8 cellular contexts compared by ENCODE assay signal in the genomic region with DNA sequence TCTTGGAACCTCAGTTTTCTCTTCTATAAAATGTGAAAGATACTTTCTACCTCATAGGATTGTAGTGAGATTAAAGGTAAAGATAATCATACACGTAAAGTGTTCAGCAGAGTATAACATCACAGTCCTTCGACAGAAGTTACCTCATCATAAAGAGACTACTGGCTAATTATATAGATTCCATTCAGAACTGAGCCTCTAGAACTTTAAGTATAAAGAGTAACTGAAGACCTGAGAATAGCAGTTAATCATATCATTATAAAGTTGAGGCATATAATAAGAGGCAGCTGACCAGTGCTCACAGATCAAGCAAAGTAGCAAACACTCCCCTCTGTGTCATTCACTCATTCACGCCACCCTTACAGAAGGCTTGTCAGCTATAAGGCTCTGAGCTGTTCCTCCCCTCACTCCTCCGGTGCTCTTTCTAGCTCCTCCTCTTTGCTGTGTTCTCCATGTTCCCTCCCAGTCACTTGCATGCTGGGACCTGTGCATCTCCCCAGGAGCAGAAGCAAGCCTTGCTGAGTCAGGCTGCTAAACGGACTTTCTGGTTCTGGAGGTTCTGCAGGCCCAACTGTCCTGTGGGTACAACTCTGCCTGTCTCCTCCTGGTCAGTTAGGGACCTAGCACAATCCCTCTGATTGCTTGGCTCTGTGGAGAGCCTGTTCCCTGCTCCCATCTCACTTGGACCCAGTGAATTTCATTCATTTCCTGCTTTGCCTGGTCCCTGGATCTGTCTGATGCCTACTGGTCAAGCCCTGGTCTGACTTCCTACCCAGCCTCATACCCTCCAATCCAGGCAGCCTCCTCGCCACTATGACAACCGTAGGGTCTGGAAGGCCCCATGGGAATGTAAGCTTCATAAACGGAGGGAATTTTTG. TPM values are rescaled to one million over a fixed set of nuclear protein-coding genes. Genes with fewer than 3 reads are reported as not detected.
DNase-seq lines count a peak whose midpoint lies in the region; ATAC-seq and TF ChIP-seq lines count a peak whose summit lies in the region.

No MANE protein-coding gene starts in this region.

- H3K36me3 Mint-ChIP-seq in immature natural killer cell: no peaks in the 10 kb centered on the region

- peak in 2 of 3 donors; percentile 23 to 26 for DNase-seq in immature natural killer cell
- no peak for DNase-seq in mesenteric fat pad (ENCODE audit: low spot score)
- DNase-seq in inferior parietal cortex (ENCODE audit: extremely low spot score): no peak
- DNase-seq in left lobe of liver (ENCODE audit: low spot score): no peak
- DNase-seq in DMS 273 treated with DMSO at 0.1 percent for 48 hours (lab: John Stamatoyannopoulos, UW): no peak

- H3K4me3 Mint-ChIP-seq in immature natural killer cell: peak overlapping the region; percentile 82 to 94 (median 85)

- H3K27me3 Mint-ChIP-seq in immature natural killer cell (ENCODE audit: low read depth in 3 of 3): peaks cover 4 to 9% (median 4%) of the 10 kb centered on the region in 3 donors

- no peaks in the 10 kb centered on the region for H3K9me3 Mint-ChIP-seq in immature natural killer cell

- peak; percentile 50 for ATAC-seq in GM18858 (IDR thresholded peaks at IDR 0.05; ENCODE audit: unreplicated experiment)
- ATAC-seq in HG02798 (IDR thresholded peaks at IDR 0.05; ENCODE audit: poor library complexity, unreplicated experiment): peak; percentile 74
- peak; percentile 70 for ATAC-seq in SK-N-SH treated with all-trans-retinoic acid at 6 μM for 48 hours
- no peak for ATAC-seq in left lobe of liver

- peaks cover 22 to 34% of the 10 kb centered on the region in 2 donors for H3K4me1 Mint-ChIP-seq in immature natural killer cell

- H3K27ac Mint-ChIP-seq in immature natural killer cell: peak overlapping the region; percentile 94 to 99 (median 99)

TF ChIP-seq in SK-N-SH treated with all-trans-retinoic acid at 6 μM for 48 hours, 23 proteins besides CTCF, POLR2A, EP300 and RAD21:
- TF ChIP-seq ZNF70 (CRISPR knock-in tag; IDR thresholded peaks at IDR 0.05) (no peak), ARNTL (CRISPR knock-in tag; IDR thresholded peaks at IDR 0.05; ENCODE audit: borderline replicate concordance, low read depth) (no peak), ZC3H10 (CRISPR knock-in tag; IDR thresholded peaks at IDR 0.05) (no peak), ZNF8 (CRISPR knock-in tag; IDR thresholded peaks at IDR 0.05) (no peak), SNAI2 (CRISPR knock-in tag; IDR thresholded peaks at IDR 0.05) (no peak), OSR1 (CRISPR knock-in tag; IDR thresholded peaks at IDR 0.05) (no peak), PPARA (CRISPR knock-in tag; IDR thresholded peaks at IDR 0.05; ENCODE audit: borderline replicate concordance) (no peak), ISL1 (CRISPR knock-in tag; IDR thresholded peaks at IDR 0.05) (no peak), CSDC2 (CRISPR knock-in tag; IDR thresholded peaks at IDR 0.05) (no peak), RARB (CRISPR knock-in tag; IDR thresholded peaks at IDR 0.05) (no peak)
- TF ChIP-seq, protein P1, sequence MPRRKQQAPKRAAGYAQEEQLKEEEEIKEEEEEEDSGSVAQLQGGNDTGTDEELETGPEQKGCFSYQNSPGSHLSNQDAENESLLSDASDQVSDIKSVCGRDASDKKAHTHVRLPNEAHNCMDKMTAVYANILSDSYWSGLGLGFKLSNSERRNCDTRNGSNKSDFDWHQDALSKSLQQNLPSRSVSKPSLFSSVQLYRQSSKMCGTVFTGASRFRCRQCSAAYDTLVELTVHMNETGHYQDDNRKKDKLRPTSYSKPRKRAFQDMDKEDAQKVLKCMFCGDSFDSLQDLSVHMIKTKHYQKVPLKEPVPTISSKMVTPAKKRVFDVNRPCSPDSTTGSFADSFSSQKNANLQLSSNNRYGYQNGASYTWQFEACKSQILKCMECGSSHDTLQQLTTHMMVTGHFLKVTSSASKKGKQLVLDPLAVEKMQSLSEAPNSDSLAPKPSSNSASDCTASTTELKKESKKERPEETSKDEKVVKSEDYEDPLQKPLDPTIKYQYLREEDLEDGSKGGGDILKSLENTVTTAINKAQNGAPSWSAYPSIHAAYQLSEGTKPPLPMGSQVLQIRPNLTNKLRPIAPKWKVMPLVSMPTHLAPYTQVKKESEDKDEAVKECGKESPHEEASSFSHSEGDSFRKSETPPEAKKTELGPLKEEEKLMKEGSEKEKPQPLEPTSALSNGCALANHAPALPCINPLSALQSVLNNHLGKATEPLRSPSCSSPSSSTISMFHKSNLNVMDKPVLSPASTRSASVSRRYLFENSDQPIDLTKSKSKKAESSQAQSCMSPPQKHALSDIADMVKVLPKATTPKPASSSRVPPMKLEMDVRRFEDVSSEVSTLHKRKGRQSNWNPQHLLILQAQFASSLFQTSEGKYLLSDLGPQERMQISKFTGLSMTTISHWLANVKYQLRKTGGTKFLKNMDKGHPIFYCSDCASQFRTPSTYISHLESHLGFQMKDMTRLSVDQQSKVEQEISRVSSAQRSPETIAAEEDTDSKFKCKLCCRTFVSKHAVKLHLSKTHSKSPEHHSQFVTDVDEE (CRISPR knock-in tag; IDR thresholded peaks at IDR 0.05): no peak

RNA-seq across cellular contexts. Expression of a gene that starts 28.3 kb away (rescaled TPM):
- polyA plus RNA-seq in immature natural killer cell: 10 to 100 TPM; 46.1 to 68.2 (median 57.2) TPM
- total RNA-seq in mesenteric fat pad: 0.64 TPM
- total RNA-seq in left lobe of liver: 0.18 TPM

RNA-seq across cellular contexts. Expression of a gene that starts 28.6 kb away (rescaled TPM):
- polyA plus RNA-seq in immature natural killer cell: 100 to 1,000 TPM; 316 to 379 (median 359) TPM
- total RNA-seq in mesenteric fat pad (0.64 TPM), left lobe of liver (0.68 TPM)

RNA-seq across cellular contexts. Expression of a gene that starts 56.0 kb away (rescaled TPM):
- 100 to 1,000 TPM; 202 to 229 (median 205) TPM for polyA plus RNA-seq in immature natural killer cell
- total RNA-seq in mesenteric fat pad (5.3 TPM), left lobe of liver (1.2 TPM)

Comparison
In these comparisons a context has a peak if more than half of its experiments do, and no peak if none do; other contexts are left out.
1. DNase-seq: peak in immature natural killer cell (2 of 3); none in mesenteric fat pad (single experiment), inferior parietal cortex (single experiment), left lobe of liver (single experiment) and DMS 273 treated with DMSO at 0.1 percent for 48 hours (single experiment).